Comparison of ENCODE assay signal across 9 cellular contexts in the genomic region with DNA sequence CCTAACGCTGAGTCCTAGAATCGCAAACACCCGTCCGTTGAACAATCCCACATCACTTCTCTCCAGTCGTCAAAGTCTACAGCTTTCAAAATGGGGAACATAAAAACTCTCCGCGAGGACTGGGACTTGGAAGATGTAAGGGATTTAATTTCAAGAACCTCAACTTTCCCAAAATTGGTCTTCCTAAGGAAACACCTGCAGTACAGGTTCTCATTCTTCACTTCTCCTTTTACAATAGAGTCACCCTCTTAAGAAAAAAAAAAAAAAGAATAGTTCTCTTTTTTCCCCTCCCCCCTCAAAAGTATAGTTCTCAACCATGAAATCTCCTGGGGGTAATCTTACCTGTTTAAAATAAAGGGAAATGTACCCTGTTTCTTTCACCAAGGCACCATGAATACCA. TPM values are rescaled to one million over a fixed set of nuclear protein-coding genes. Genes with fewer than 3 reads are reported as not detected.
DNase-seq lines count a peak whose midpoint lies in the region; ATAC-seq and TF ChIP-seq lines count a peak whose summit lies in the region.
"Had no signal": no experiment of that assay in that cellular context is flagged by ENCODE, and none has a peak within 500 bp of the region (broad histone marks: within the 10 kb centered on the region; RNA-seq: fewer than 3 reads in every experiment).

No MANE protein-coding gene starts in this region.

- no TSS peak for BruUV-seq in OCI-LY7 (replicated peaks; lab: Mats Ljungman, UMichigan)

- H3K4me3 ChIP-seq in OCI-LY7 (ENCODE audit: low read depth, low read length, poor library complexity, severe bottlenecking), result peak overlapping the region; percentile 88
- peak overlapping the region; percentile 84 for H3K4me3 ChIP-seq in fibroblast of the aortic adventitia (ENCODE audit: low read depth, low read length)
- H3K4me3 ChIP-seq in smooth muscle cell, result peak overlapping the region; percentile 70

- H2AFZ ChIP-seq in OCI-LY7 (ENCODE audit: low read length) (no peak overlapping the region; the same call in 1 of the 2 replicates), smooth muscle cell (ENCODE audit: low read depth) (no peak overlapping the region)

- H3K27ac ChIP-seq in OCI-LY7 (ENCODE audit: low read depth, low read length, poor library complexity, severe bottlenecking), result peak overlapping the region; percentile 98
- no peak overlapping the region for H3K27ac ChIP-seq in smooth muscle cell (ENCODE audit: low read depth)
- H3K27ac ChIP-seq in foreskin keratinocyte, result no peak overlapping the region

- H4K20me1 ChIP-seq in OCI-LY7 (ENCODE audit: insufficient read depth, low read length) (no peaks in the 10 kb centered on the region), smooth muscle cell (ENCODE audit: low read depth) (no peaks in the 10 kb centered on the region)

- TF ChIP-seq CTCF in OCI-LY7 (conservative IDR thresholded peaks at IDR 0.05; ENCODE audit: low read length) (no peak), fibroblast of the aortic adventitia (IDR thresholded peaks at IDR 0.05; ENCODE audit: insufficient read depth, low read length) (no peak), smooth muscle cell (IDR thresholded peaks at IDR 0.05; ENCODE audit: borderline replicate concordance, insufficient read depth, poor library complexity, severe bottlenecking) (no peak), foreskin keratinocyte (conservative IDR thresholded peaks at IDR 0.05) (no peak)

- H3K36me3 ChIP-seq in OCI-LY7 (ENCODE audit: insufficient read depth, low read length), result peaks cover 28% of the 10 kb centered on the region
- no peaks in the 10 kb centered on the region for H3K36me3 ChIP-seq in smooth muscle cell (ENCODE audit: low read depth)

- no peaks in the 10 kb centered on the region for H3K27me3 ChIP-seq in smooth muscle cell (ENCODE audit: low read depth)
- no peaks in the 10 kb centered on the region for H3K27me3 ChIP-seq in foreskin keratinocyte

- peaks cover 31% of the 10 kb centered on the region for H3F3A ChIP-seq in smooth muscle cell (ENCODE audit: low read depth)

- H3K9me3 ChIP-seq in OCI-LY7 (ENCODE audit: low read length), result no peaks in the 10 kb centered on the region
- H3K9me3 ChIP-seq in smooth muscle cell (replicated peaks; ENCODE audit: low read depth), result no peaks in the 10 kb centered on the region

- DNase-seq in NCI-H1105 treated with DMSO at 0.1 percent for 48 hours (lab: John Stamatoyannopoulos, UW), result peak; percentile 55
- DNase-seq in NCI-H1105 (lab: John Stamatoyannopoulos, UW), result no peak
- DNase-seq in OCI-LY7 (ENCODE audit: low spot score), result peak; percentile 91
- no peak for DNase-seq in fibroblast of the aortic adventitia (ENCODE audit: low read depth)
- DNase-seq in smooth muscle cell (lab: John Stamatoyannopoulos, UW; ENCODE audit: unreplicated experiment), result no peak
- no peak for DNase-seq in NCI-H2227 (lab: John Stamatoyannopoulos, UW; ENCODE audit: unreplicated experiment)
- DNase-seq in foreskin keratinocyte, result no peak
- DNase-seq: stimulated activated CD4-positive, alpha-beta T cell treated with anti-CD3 and anti-CD28 coated beads, Interleukin-4, amount 100 ng/mL, for 4 hours had no signal

- POLR2A ChIA-PET in OCI-LY7 (lab: Charles Lee), result interaction anchor here (0.6 to 2.1 kb wide), 7 partner anchors 10 to 1911 kb away, joined by 3 to 21 read pairs (median 5); partner anchors contain the start of genes SYNGAP1 and TAPBP

- H3K79me2 ChIP-seq in OCI-LY7 (ENCODE audit: insufficient read depth, low read depth, low read length), result peaks cover 36% of the 10 kb centered on the region
- peaks cover 26% of the 10 kb centered on the region for H3K79me2 ChIP-seq in smooth muscle cell (ENCODE audit: low read depth)

- 65% methylated on average over 7 of the region's 7 CpGs for WGBS in smooth muscle cell (ENCODE audit: low lambda C conversion rate)

- no peak overlapping the region for H3K9ac ChIP-seq in smooth muscle cell (ENCODE audit: low read depth)

- no peaks in the 10 kb centered on the region for H3K9me2 ChIP-seq in OCI-LY7 (ENCODE audit: insufficient read depth, low read length)

- CTCF ChIA-PET in OCI-LY7 (lab: Charles Lee; ENCODE audit: unreplicated experiment), result no interaction called here

- peak overlapping the region; percentile 93 for H3K4me2 ChIP-seq in OCI-LY7 (ENCODE audit: low read length)
- peak overlapping the region; percentile 96 for H3K4me2 ChIP-seq in smooth muscle cell

- H3K4me1 ChIP-seq in OCI-LY7 (ENCODE audit: insufficient read depth, low read length, poor library complexity, severe bottlenecking) (peaks cover 50% of the 10 kb centered on the region), smooth muscle cell (ENCODE audit: low read depth) (peaks cover 29% of the 10 kb centered on the region), foreskin keratinocyte (no peaks in the 10 kb centered on the region)

- ATAC-seq in GM21717 (IDR thresholded peaks at IDR 0.05; ENCODE audit: unreplicated experiment) (no peak), foreskin keratinocyte (no peak)

- intact Hi-C loops in OCI-LY7 (cut with micrococcal nuclease; ENCODE audit: unreplicated experiment), result loop anchor here (1.0 kb wide), 2 partner anchors 21 to 67 kb away; partner anchors contain the start of gene KIFC1

RNA-seq across cellular contexts. Expression of gene DAXX, which starts 1.4 kb away (rescaled TPM):
- total RNA-seq in OCI-LY7 (2014; rRNA removed; shearing (Covaris generic)), result 77.5 and 79.2 TPM in 2 replicates
- total RNA-seq in OCI-LY7 (2022) (93.3 and 97.8 TPM in 2 replicates), fibroblast of the aortic adventitia (ENCODE audit: low replicate concordance) (42.2 and 149 TPM in 2 replicates), smooth muscle cell (19.0 and 23.7 TPM in 2 replicates), foreskin keratinocyte (57.6 and 59.2 TPM in 2 replicates)
- polyA plus RNA-seq in smooth muscle cell (38.3 and 51.3 TPM in 2 replicates), foreskin keratinocyte (47.8 and 51.2 TPM in 2 replicates)

RNA-seq across cellular contexts. Expression of gene ZBTB22, which starts 6.6 kb away (rescaled TPM):
- 17.4 and 21.6 TPM in 2 replicates for total RNA-seq in OCI-LY7 (2014; rRNA removed; shearing (Covaris generic))
- 14.1 and 18.5 TPM in 2 replicates for total RNA-seq in OCI-LY7 (2022)
- 9.0 and 12.8 TPM in 2 replicates for total RNA-seq in fibroblast of the aortic adventitia (ENCODE audit: low replicate concordance)
- total RNA-seq in smooth muscle cell, result 9.6 and 11.0 TPM in 2 replicates
- 22.9 and 24.9 TPM in 2 replicates for polyA plus RNA-seq in smooth muscle cell
- total RNA-seq in foreskin keratinocyte, result 9.5 and 10.9 TPM in 2 replicates
- polyA plus RNA-seq in foreskin keratinocyte, result 8.4 and 9.0 TPM in 2 replicates

RNA-seq across cellular contexts. Expression of gene TAPBP, which starts 10.3 kb away (rescaled TPM):
- total RNA-seq in OCI-LY7 (2014; rRNA removed; shearing (Covaris generic)), result 73.6 and 106 TPM in 2 replicates
- total RNA-seq in OCI-LY7 (2022) (148 and 150 TPM in 2 replicates), fibroblast of the aortic adventitia (ENCODE audit: low replicate concordance) (50.2 and 86.2 TPM in 2 replicates), smooth muscle cell (30.2 and 34.7 TPM in 2 replicates), foreskin keratinocyte (87.4 and 105 TPM in 2 replicates)
- polyA plus RNA-seq in smooth muscle cell (75.9 and 81.6 TPM in 2 replicates), foreskin keratinocyte (61.7 and 64.0 TPM in 2 replicates)

RNA-seq across cellular contexts. Expression of gene RGL2, which starts 25.4 kb away (rescaled TPM):
- total RNA-seq in OCI-LY7 (2014; rRNA removed; shearing (Covaris generic)), result 27.2 and 27.3 TPM in 2 replicates
- 67.1 and 67.6 TPM in 2 replicates for total RNA-seq in OCI-LY7 (2022)
- total RNA-seq in fibroblast of the aortic adventitia (ENCODE audit: low replicate concordance), result 25.8 and 27.9 TPM in 2 replicates
- 21.8 and 31.9 TPM in 2 replicates for total RNA-seq in smooth muscle cell
- polyA plus RNA-seq in smooth muscle cell, result 55.6 and 58.7 TPM in 2 replicates
- total RNA-seq in foreskin keratinocyte, result 30.4 and 31.0 TPM in 2 replicates
- polyA plus RNA-seq in foreskin keratinocyte, result 23.1 and 24.4 TPM in 2 replicates

RNA-seq across cellular contexts. Expression of gene PFDN6, which starts 34.7 kb away (rescaled TPM):
- total RNA-seq in OCI-LY7 (2014; rRNA removed; shearing (Covaris generic)), result 72.5 and 112 TPM in 2 replicates
- total RNA-seq in OCI-LY7 (2022), result 65.4 and 90.6 TPM in 2 replicates
- 8.9 and 21.7 TPM in 2 replicates for total RNA-seq in fibroblast of the aortic adventitia (ENCODE audit: low replicate concordance)
- 21.4 and 33.8 TPM in 2 replicates for total RNA-seq in smooth muscle cell
- polyA plus RNA-seq in smooth muscle cell, result 23.1 and 24.0 TPM in 2 replicates
- total RNA-seq in foreskin keratinocyte, result 76.8 and 89.5 TPM in 2 replicates
- polyA plus RNA-seq in foreskin keratinocyte, result 169 TPM in 2 replicates

Comparison
In these comparisons a context has a peak if more than half of its experiments do, and no peak if none do; other contexts are left out.
1. DNase-seq: peak in NCI-H1105 treated with DMSO at 0.1 percent for 48 hours (single experiment) and OCI-LY7 (single experiment); none in NCI-H1105 (single experiment), fibroblast of the aortic adventitia (single experiment), smooth muscle cell (single experiment), NCI-H2227 (single experiment) and foreskin keratinocyte (0 of 2).
2. Peak in every context shown above with its lines, with median percentiles within 50 percentile points of each other: H3K4me3 ChIP-seq.